ENCODE assay signal across 25 cellular contexts in genomic region chr1:203700901-203701300, GRCh38.
A peak's percentile ranks its signal among the peaks of the same experiment; 100 is the strongest.
DNase-seq lines count a peak whose midpoint lies in the region; ATAC-seq and TF ChIP-seq lines count a peak whose summit lies in the region.
"Had no signal": no experiment of that assay in that cellular context is flagged by ENCODE, and none has a peak within 500 bp of the region (broad histone marks: within the 10 kb centered on the region; RNA-seq: fewer than 3 reads in every experiment).

No MANE protein-coding gene starts in this region.

- H3K27ac ChIP-seq in muscle layer of duodenum (ENCODE audit: low read length), result peak overlapping the region; percentile 20
- peak overlapping the region; percentile 2 to 80 (median 64) for H3K27ac ChIP-seq in transverse colon
- H3K27ac ChIP-seq: ascending aorta, upper lobe of right lung had no signal

- intact Hi-C loops in transverse colon (cut with DNase I; ENCODE audit: low total_unique reads), result no loop called here

- H3K27me3 ChIP-seq in muscle layer of duodenum (ENCODE audit: low read depth, low read length) (no peaks in the 10 kb centered on the region), transverse colon (no peaks in the 10 kb centered on the region)
- H3K27me3 ChIP-seq: ascending aorta; BLaER1 treated with 17β-estradiol and CSF1 and Interleukin-3, amounts not matched to agents 10 nM and 100 nM; upper lobe of right lung had no signal

- H3K9me3 Mint-ChIP-seq in activated T-cell treated with anti-CD3 and anti-CD28 coated beads, Interleukin-2, amount 50 U/mL, for 24 hours, result no peaks in the 10 kb centered on the region
- H3K9me3 Mint-ChIP-seq in brain, result no peaks in the 10 kb centered on the region
- H3K9me3 Mint-ChIP-seq: activated naive CD8-positive, alpha-beta T cell treated with anti-CD3 and anti-CD28 coated beads for 36 hours; activated T-helper 2 cell treated with anti-CD3 and anti-CD28 coated beads, Interferon-gamma antibody, Interleukin-2, Interleukin-4, amounts not matched to agents 10 μg/mL and 5 μg/mL and 100 μg/mL, durations not matched to agents 14 hours and 24 hours and 36 hours; dendritic cell treated with granulocyte-macrophage colony-stimulating factor and Interleukin-4, amounts not matched to agents 40 ng/mL and 50 ng/mL, for 4 days; memory B cell had no signal

- peaks cover 68% of the 10 kb centered on the region for H3K36me3 Mint-ChIP-seq in activated T-cell treated with anti-CD3 and anti-CD28 coated beads, Interleukin-2, amount 50 U/mL, for 24 hours (ENCODE audit: low read depth)
- peaks cover 43% of the 10 kb centered on the region for H3K36me3 Mint-ChIP-seq in brain
- H3K36me3 Mint-ChIP-seq: activated naive CD8-positive, alpha-beta T cell treated with anti-CD3 and anti-CD28 coated beads for 36 hours had no signal

- no peak for ATAC-seq in HG03378 (IDR thresholded peaks at IDR 0.05; ENCODE audit: unreplicated experiment)
- ATAC-seq: left lobe of liver, upper lobe of right lung had no signal

- no peak for TF ChIP-seq CTCF in brain (conservative IDR thresholded peaks at IDR 0.05)
- no peak for TF ChIP-seq CTCF in transverse colon (IDR thresholded peaks at IDR 0.05)
- TF ChIP-seq CTCF in GM20000 (IDR thresholded peaks at IDR 0.05; ENCODE audit: extremely low read depth, missing control alignments), result no peak
- no peak for TF ChIP-seq CTCF in GM10266 (IDR thresholded peaks at IDR 0.05; ENCODE audit: control insufficient read depth, insufficient read depth, low read depth, missing control alignments)

- no peak for TF ChIP-seq POLR2A in transverse colon (IDR thresholded peaks at IDR 0.05)

- no peak for TF ChIP-seq EP300 in transverse colon (IDR thresholded peaks at IDR 0.05; ENCODE audit: low read depth)

- H3K4me3 ChIP-seq in muscle layer of duodenum (ENCODE audit: low read depth in 1 of 2, low read length in 2 of 2) (no peak overlapping the region), transverse colon (no peak overlapping the region)
- H3K4me3 ChIP-seq: ascending aorta; BLaER1 treated with 17β-estradiol and CSF1 and Interleukin-3, amounts not matched to agents 10 nM and 100 nM; upper lobe of right lung had no signal

- H3K4me1 ChIP-seq in muscle layer of duodenum (ENCODE audit: control insufficient read depth in 1 of 2, insufficient read depth in 2 of 2, low read length in 2 of 2) (peaks cover 5 to 31% of the 10 kb centered on the region in 2 donors), transverse colon (peaks cover 5 to 34% (median 6%) of the 10 kb centered on the region in 4 donors)
- H3K4me1 ChIP-seq: upper lobe of right lung had no signal

- in situ Hi-C loops in transverse colon (cut with MboI; ENCODE audit: low pct_ligation_motif_present in 1 of 4, low pct_unique_long_range_greater_than_20kb in 1 of 4, low sequenced_read_pairs in 3 of 4), result loop anchor here (5.0 to 25.0 kb wide), 5 partner anchors 106 to 464 kb away; partner anchors contain the start of gene CHIT1 (in 1 of the 4)

- peak overlapping the region; percentile 75 for H3K27ac Mint-ChIP-seq in activated T-cell treated with anti-CD3 and anti-CD28 coated beads, Interleukin-2, amount 50 U/mL, for 24 hours
- peak overlapping the region in 4 of 5 experiments; percentile 31 to 68 (median 62) for H3K27ac Mint-ChIP-seq in brain
- H3K27ac Mint-ChIP-seq: activated naive CD8-positive, alpha-beta T cell treated with anti-CD3 and anti-CD28 coated beads for 36 hours; activated T-helper 2 cell treated with anti-CD3 and anti-CD28 coated beads, Interferon-gamma antibody, Interleukin-2, Interleukin-4, amounts not matched to agents 10 μg/mL and 5 μg/mL and 100 μg/mL, durations not matched to agents 14 hours and 24 hours and 36 hours; dendritic cell treated with granulocyte-macrophage colony-stimulating factor and Interleukin-4, amounts not matched to agents 40 ng/mL and 50 ng/mL, for 4 days; memory B cell had no signal

- no peak overlapping the region for H3K4me3 Mint-ChIP-seq in activated T-cell treated with anti-CD3 and anti-CD28 coated beads, Interleukin-2, amount 50 U/mL, for 24 hours
- H3K4me3 Mint-ChIP-seq in brain, result no peak overlapping the region
- H3K4me3 Mint-ChIP-seq: activated naive CD8-positive, alpha-beta T cell treated with anti-CD3 and anti-CD28 coated beads for 36 hours; dendritic cell treated with granulocyte-macrophage colony-stimulating factor and Interleukin-4, amounts not matched to agents 40 ng/mL and 50 ng/mL, for 4 days; memory B cell had no signal

- DNase-seq in activated T-cell treated with anti-CD3 and anti-CD28 coated beads, Interleukin-2, amount 50 U/mL, for 24 hours, result no peak
- DNase-seq in activated T-cell treated with anti-CD3 and anti-CD28 coated beads for 4 hours (no peak), transverse colon (no peak), GM20000 (ENCODE audit: low spot score) (no peak), GM10266 (ENCODE audit: extremely low spot score) (no peak)
- DNase-seq: ACHN; activated CD4-positive, CD25-positive, alpha-beta regulatory T cell treated with anti-CD3 and anti-CD28 coated beads, Interleukin-2, amount 50 U/mL, for 72 hours; activated naive CD8-positive, alpha-beta T cell treated with anti-CD3 and anti-CD28 coated beads for 36 hours; central memory CD4-positive, alpha-beta T cell; DND-41; IMR-90; NCI-H1048; NCI-H1694 treated with DMSO at 0.1 percent for 48 hours; NCI-H524 treated with DMSO at 0.1 percent for 48 hours; occipital lobe; upper lobe of right lung had no signal

- H3K36me3 ChIP-seq in muscle layer of duodenum (ENCODE audit: control insufficient read depth in 1 of 2, insufficient read depth in 2 of 2, low read length in 2 of 2) (peaks cover 46 to 65% of the 10 kb centered on the region in 2 donors), transverse colon (peaks cover 0 to 18% (median 2%) of the 10 kb centered on the region in 4 donors)

- H3K4me1 Mint-ChIP-seq in activated T-cell treated with anti-CD3 and anti-CD28 coated beads, Interleukin-2, amount 50 U/mL, for 24 hours (ENCODE audit: low read depth), result peaks cover 10% of the 10 kb centered on the region
- H3K4me1 Mint-ChIP-seq in brain, result peaks cover 14% of the 10 kb centered on the region
- H3K4me1 Mint-ChIP-seq: activated naive CD8-positive, alpha-beta T cell treated with anti-CD3 and anti-CD28 coated beads for 36 hours had no signal

- H3K27me3 Mint-ChIP-seq in activated T-cell treated with anti-CD3 and anti-CD28 coated beads, Interleukin-2, amount 50 U/mL, for 24 hours, result no peaks in the 10 kb centered on the region
- no peaks in the 10 kb centered on the region for H3K27me3 Mint-ChIP-seq in brain
- H3K27me3 Mint-ChIP-seq: activated naive CD8-positive, alpha-beta T cell treated with anti-CD3 and anti-CD28 coated beads for 36 hours; dendritic cell treated with granulocyte-macrophage colony-stimulating factor and Interleukin-4, amounts not matched to agents 40 ng/mL and 50 ng/mL, for 4 days; memory B cell had no signal

- WGBS in transverse colon (ENCODE audit: low coverage in 1 of 2), 2 donors, result 72 to 77% methylated on average over 4 of the region's 4 CpGs

- H3K9me3 ChIP-seq in muscle layer of duodenum (ENCODE audit: control insufficient read depth in 1 of 2, low read length in 2 of 2) (no peaks in the 10 kb centered on the region), transverse colon (no peaks in the 10 kb centered on the region)
- H3K9me3 ChIP-seq: ascending aorta; BLaER1 treated with 17β-estradiol and CSF1 and Interleukin-3, amounts not matched to agents 10 nM and 100 nM; upper lobe of right lung had no signal
